In genomic region chr14:37289688-37290087, GRCh38 we compare ENCODE assay signal across 25 cellular contexts.
DNase-seq lines count a peak whose midpoint lies in the region; ATAC-seq and TF ChIP-seq lines count a peak whose summit lies in the region.
"Had no signal": no experiment of that assay in that cellular context is flagged by ENCODE, and none has a peak within 500 bp of the region (broad histone marks: within the 10 kb centered on the region; RNA-seq: fewer than 3 reads in every experiment).

No MANE protein-coding gene starts in this region.

- TF ChIP-seq RAD21 in IMR-90 (IDR thresholded peaks at IDR 0.05; ENCODE audit: low read length) = no peak
- peak; percentile 54 to 57 for TF ChIP-seq RAD21 in liver (IDR thresholded peaks at IDR 0.05)

- peak overlapping the region; percentile 56 for H3K4me3 Mint-ChIP-seq in endothelial cell (ENCODE audit: unreplicated experiment)
- H3K4me3 Mint-ChIP-seq: CD14-positive monocyte; CD4-positive, alpha-beta memory T cell; CD4-positive, CD25-positive, alpha-beta regulatory T cell; CD8-positive, alpha-beta memory T cell had no signal

- no peak overlapping the region for H2BK15ac ChIP-seq in IMR-90 (ENCODE audit: low read depth, low read length)

- POLR2A ChIA-PET in IMR-90 (lab: Charles Lee; ENCODE audit: unreplicated experiment) = no interaction called here

- no peak for DNase-seq in IMR-90
- DNase-seq in endothelial cell (ENCODE audit: low spot score) = no peak
- peak; percentile 58 for DNase-seq in left lobe of liver (ENCODE audit: low spot score)
- no peak for DNase-seq in NCI-H2171 (lab: John Stamatoyannopoulos, UW)
- DNase-seq in Karpas-422 = no peak
- DNase-seq in NCI-H2029 treated with DMSO at 0.1 percent for 48 hours (lab: John Stamatoyannopoulos, UW) = no peak
- DNase-seq: 8988T; ACHN; BE2C; C1 segment of cervical spinal cord; CD4-positive, alpha-beta memory T cell; CD4-positive, CD25-positive, alpha-beta regulatory T cell; CD8-positive, alpha-beta memory T cell; COR-L47; DMS 273 treated with DMSO at 0.1 percent for 48 hours; DMS153; DMS79; DND-41; EL; GDM1 had no signal

- CTCF ChIA-PET in IMR-90 (lab: Yijun Ruan, JAX) = no interaction called here

- H3K36me3 Mint-ChIP-seq in endothelial cell (ENCODE audit: low read depth, unreplicated experiment) = peaks cover 40% of the 10 kb centered on the region
- H3K36me3 Mint-ChIP-seq: CD14-positive monocyte; CD4-positive, alpha-beta memory T cell; CD4-positive, CD25-positive, alpha-beta regulatory T cell; CD8-positive, alpha-beta memory T cell had no signal

- H3K79me1 ChIP-seq in IMR-90 (ENCODE audit: low read depth in 1 of 2, low read length in 2 of 2) = no peaks in the 10 kb centered on the region

- no peak overlapping the region for H3K14ac ChIP-seq in IMR-90 (replicated peaks; ENCODE audit: low read depth, low read length)

- H3K27ac ChIP-seq in IMR-90 (ENCODE audit: insufficient read depth, low read length) (no peak overlapping the region), liver (ENCODE audit: low read depth in 1 of 2, low read length in 2 of 2) (peak overlapping the region; percentile 1 to 70), Karpas-422 (ENCODE audit: low read length) (no peak overlapping the region)
- H3K27ac ChIP-seq: BLaER1 had no signal

- H3K9ac ChIP-seq in IMR-90 (ENCODE audit: low read depth, low read length) = no peak overlapping the region
- H3K9ac ChIP-seq in liver (ENCODE audit: low read depth in 1 of 2, low read length in 2 of 2) = no peak overlapping the region
- no peak overlapping the region for H3K9ac ChIP-seq in Karpas-422 (ENCODE audit: low read length)
- H3K9ac ChIP-seq: BLaER1 had no signal

- dilution Hi-C loops in IMR-90 (cut with HindIII; ENCODE audit: low sequenced_read_pairs, unreplicated experiment) = no loop called here

- H3K9me3 Mint-ChIP-seq in endothelial cell (ENCODE audit: unreplicated experiment) = peaks cover 6% of the 10 kb centered on the region

- H3K9me3 ChIP-seq in IMR-90 (ENCODE audit: control insufficient read depth, insufficient read depth, low read length) = 0 out of 2 replicates have a peak, but pooled peaks cover 2% of the 10 kb centered on the region
- H3K9me3 ChIP-seq in liver (ENCODE audit: control insufficient read depth in 4 of 4, low read length in 3 of 4) = no peaks in the 10 kb centered on the region
- no peaks in the 10 kb centered on the region for H3K9me3 ChIP-seq in Karpas-422 (ENCODE audit: low read length)
- H3K9me3 ChIP-seq: BE2C had no signal

- no peak overlapping the region for H2BK20ac ChIP-seq in IMR-90 (ENCODE audit: low read depth, low read length)

- H3K27me3 ChIP-seq in IMR-90 (ENCODE audit: control insufficient read depth, insufficient read depth, low read length) (no peaks in the 10 kb centered on the region), liver (ENCODE audit: control insufficient read depth in 4 of 4, insufficient read depth in 4 of 4, low read length in 3 of 4) (no peaks in the 10 kb centered on the region), Karpas-422 (ENCODE audit: low read length) (no peaks in the 10 kb centered on the region)
- H3K27me3 ChIP-seq: BE2C, BLaER1 had no signal

- intact Hi-C loops in IMR-90 (cut with micrococcal nuclease) = no loop called here

- peaks cover 2% of the 10 kb centered on the region for H3K27me3 Mint-ChIP-seq in endothelial cell (ENCODE audit: unreplicated experiment)
- H3K27me3 Mint-ChIP-seq: CD4-positive, alpha-beta memory T cell; CD4-positive, CD25-positive, alpha-beta regulatory T cell; CD8-positive, alpha-beta memory T cell had no signal

- no peak overlapping the region for H2AK5ac ChIP-seq in IMR-90 (ENCODE audit: low read depth, low read length)

- H3K27ac Mint-ChIP-seq in endothelial cell (ENCODE audit: unreplicated experiment) = no peak overlapping the region
- H3K27ac Mint-ChIP-seq: CD14-positive monocyte; CD4-positive, alpha-beta memory T cell; CD4-positive, CD25-positive, alpha-beta regulatory T cell; CD8-positive, alpha-beta memory T cell had no signal

- no peak overlapping the region for H3K56ac ChIP-seq in IMR-90 (ENCODE audit: extremely low read depth, insufficient read depth, low read length)

- H3K23ac ChIP-seq in IMR-90 (ENCODE audit: low read depth, low read length) = no peak overlapping the region

- H3K36me3 ChIP-seq in IMR-90 (ENCODE audit: control insufficient read depth, insufficient read depth, low read length) = no peaks in the 10 kb centered on the region
- peaks cover 0 to 1% (median 0%) of the 10 kb centered on the region in 4 donors for H3K36me3 ChIP-seq in liver (ENCODE audit: control insufficient read depth in 4 of 4, insufficient read depth in 3 of 4, low read depth in 1 of 4, low read length in 3 of 4)
- no peaks in the 10 kb centered on the region for H3K36me3 ChIP-seq in Karpas-422 (ENCODE audit: insufficient read depth, low read length)
- H3K36me3 ChIP-seq: BE2C, BLaER1 had no signal

- no peaks in the 10 kb centered on the region for H4K20me1 ChIP-seq in IMR-90 (ENCODE audit: insufficient read depth, low read length)
- H4K20me1 ChIP-seq in Karpas-422 (ENCODE audit: insufficient read depth, low read depth, low read length) = no peaks in the 10 kb centered on the region
- H4K20me1 ChIP-seq: BLaER1 had no signal

- BruUV-seq in IMR-90 (replicated peaks; lab: Mats Ljungman, UMichigan) = no TSS peak

- H2BK5ac ChIP-seq in IMR-90 (ENCODE audit: low read depth, low read length, poor library complexity, severe bottlenecking) = no peak overlapping the region

- TF ChIP-seq POLR2A in IMR-90 (IDR thresholded peaks at IDR 0.05; ENCODE audit: low read depth, low read length) = no peak

- no peak overlapping the region for H2AK9ac ChIP-seq in IMR-90 (replicated peaks; ENCODE audit: low read depth, low read length, poor library complexity)

- H3K4me1 ChIP-seq in IMR-90 (ENCODE audit: control insufficient read depth, insufficient read depth, low read length) = no peaks in the 10 kb centered on the region
- peaks cover 3 to 13% (median 5%) of the 10 kb centered on the region in 4 donors for H3K4me1 ChIP-seq in liver (ENCODE audit: control insufficient read depth in 4 of 4, insufficient read depth in 4 of 4, low read length in 3 of 4)
- H3K4me1 ChIP-seq in Karpas-422 (ENCODE audit: low read length) = no peaks in the 10 kb centered on the region
- H3K4me1 ChIP-seq: BE2C, BLaER1 had no signal

- H3K4me2 ChIP-seq in IMR-90 (ENCODE audit: low read depth, low read length) (no peak overlapping the region), Karpas-422 (ENCODE audit: low read depth, low read length, poor library complexity, severe bottlenecking) (no peak overlapping the region)
- H3K4me2 ChIP-seq: BLaER1 had no signal

- H3K79me2 ChIP-seq in Karpas-422 (ENCODE audit: low read length) = no peaks in the 10 kb centered on the region

- no peak overlapping the region for H2BK120ac ChIP-seq in IMR-90 (ENCODE audit: low read depth, low read length)

- H2AFZ ChIP-seq in IMR-90 (replicated peaks; ENCODE audit: low read length, poor library complexity) (no peak overlapping the region), Karpas-422 (ENCODE audit: low read length) (no peak overlapping the region)

- WGBS in IMR-90 (ENCODE audit: extremely low coverage in 2 of 2, insufficient read length in 1 of 2), 2 experiments = no CpG with 5 or more reads among the region's 2 CpGs
- WGBS in liver = 17% methylated on average over 2 of the region's 2 CpGs

- no peak overlapping the region for H3K4ac ChIP-seq in IMR-90 (ENCODE audit: low read depth, low read length)

- no peaks in the 10 kb centered on the region for H3K9me2 ChIP-seq in Karpas-422 (replicated peaks; ENCODE audit: insufficient read depth, low read length)

- ATAC-seq in IMR-90 (ENCODE audit: low read depth) (no peak), left lobe of liver (peak; percentile 97), GM18511 (IDR thresholded peaks at IDR 0.05; ENCODE audit: unreplicated experiment) (no peak)
- ATAC-seq: GM12878 had no signal

- no peak overlapping the region for H3K18ac ChIP-seq in IMR-90 (ENCODE audit: low read depth, low read length)

- no peaks in the 10 kb centered on the region for H3K4me1 Mint-ChIP-seq in endothelial cell (ENCODE audit: unreplicated experiment)
- H3K4me1 Mint-ChIP-seq: CD14-positive monocyte; CD4-positive, alpha-beta memory T cell; CD4-positive, CD25-positive, alpha-beta regulatory T cell; CD8-positive, alpha-beta memory T cell had no signal

- H3K4me3 ChIP-seq in IMR-90 (ENCODE audit: insufficient read depth, low read depth, low read length) (no peak overlapping the region), liver (ENCODE audit: low read depth in 1 of 3, low read length in 3 of 3) (no peak overlapping the region), Karpas-422 (ENCODE audit: low read length) (no peak overlapping the region)
- H3K4me3 ChIP-seq: BLaER1, GM12878 had no signal

- no peak overlapping the region for H4K5ac ChIP-seq in IMR-90 (ENCODE audit: low read depth, low read length)

- no peak overlapping the region for H4K91ac ChIP-seq in IMR-90 (ENCODE audit: insufficient read depth, low read depth, low read length)

- H3K9me1 ChIP-seq in IMR-90 (ENCODE audit: insufficient read depth, low read length) = no peaks in the 10 kb centered on the region

- no peak overlapping the region for H4K8ac ChIP-seq in IMR-90 (ENCODE audit: low read depth in 2 of 2, low read length in 2 of 2)

- in situ Hi-C loops in IMR-90 (cut with MboI; ENCODE audit: low sequenced_read_pairs) = no loop called here

- TF ChIP-seq CTCF in IMR-90 (conservative IDR thresholded peaks at IDR 0.05; ENCODE audit: low read depth, low read length) (no peak), endothelial cell (IDR thresholded peaks at IDR 0.05; ENCODE audit: unreplicated experiment) (no peak), liver (IDR thresholded peaks at IDR 0.05; ENCODE audit: low read depth, low read length, missing input control) (no peak)

TF ChIP-seq in IMR-90, 13 proteins besides CTCF, POLR2A, EP300 and RAD21 (continues in another document):
- TF ChIP-seq FOS (IDR thresholded peaks at IDR 0.05; ENCODE audit: low read depth, low read length) = no peak

TF ChIP-seq in liver, 16 proteins besides CTCF, POLR2A, EP300 and RAD21 (continues in another document):
- TF ChIP-seq GABPA (IDR thresholded peaks at IDR 0.05 in 1 of 2, conservative IDR thresholded peaks at IDR 0.05 in 1 of 2) (peak in 1 of 2 donors; percentile 27), NR2F2 (IDR thresholded peaks at IDR 0.05) (no peak), ZBTB33 (IDR thresholded peaks at IDR 0.05) (no peak)

Comparison
In these comparisons a context has a peak if more than half of its experiments do, and no peak if none do; other contexts are left out.
1. H3K27ac ChIP-seq: peak in liver (2 of 2); none in IMR-90 (single experiment) and Karpas-422 (single experiment).